Comparison of ENCODE assay signal across 10 cellular contexts in the genomic region with DNA sequence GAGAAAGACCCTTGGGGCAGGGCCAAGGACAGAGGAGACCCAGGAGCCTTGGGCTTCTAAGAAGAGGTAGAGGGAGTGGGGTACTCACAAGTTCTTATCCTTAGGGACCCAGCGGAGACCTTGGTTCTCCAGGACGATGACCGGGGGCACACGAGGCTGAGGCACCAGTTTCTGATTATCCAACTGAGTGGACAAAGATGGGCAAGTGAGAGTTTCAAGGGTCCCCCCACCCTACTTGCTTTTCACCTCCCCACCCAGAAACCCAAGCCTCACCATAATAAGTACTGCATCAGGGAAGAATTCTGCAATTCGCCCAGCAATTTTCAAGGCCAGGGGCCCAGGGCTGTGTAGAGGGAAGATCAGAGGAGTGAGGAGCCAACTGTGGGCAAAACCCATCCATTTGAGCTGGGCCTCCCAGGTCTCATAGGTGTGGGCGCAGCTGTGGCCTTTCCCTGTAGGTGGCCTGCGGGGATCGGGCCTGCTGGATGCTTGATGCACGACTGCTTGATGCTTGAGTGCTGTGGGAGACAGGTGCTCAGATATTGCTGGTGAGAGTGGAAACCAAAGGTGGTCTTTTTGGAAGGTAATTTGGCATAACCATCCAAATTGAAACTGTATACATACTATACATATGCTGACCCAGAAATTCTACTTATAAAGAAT. TPM values are rescaled to one million over a fixed set of nuclear protein-coding genes. Genes with fewer than 3 reads are reported as not detected.
DNase-seq lines count a peak whose midpoint lies in the region; ATAC-seq and TF ChIP-seq lines count a peak whose summit lies in the region.
"Had no signal": no experiment of that assay in that cellular context is flagged by ENCODE, and none has a peak within 500 bp of the region (broad histone marks: within the 10 kb centered on the region; RNA-seq: fewer than 3 reads in every experiment).

No MANE protein-coding gene starts in this region.

- no peak overlapping the region for H3K27ac Mint-ChIP-seq in endothelial cell (ENCODE audit: unreplicated experiment)

- H3K4me3 ChIP-seq in OCI-LY7 (ENCODE audit: low read depth, low read length, poor library complexity, severe bottlenecking) (peak overlapping the region; percentile 85), spleen (peak overlapping the region in 2 of 8 donors; percentile 88 to 98)

- H3K27me3 ChIP-seq in spleen (replicated peaks in 1 of 7), result no peaks in the 10 kb centered on the region

- TF ChIP-seq CTCF in OCI-LY7 (conservative IDR thresholded peaks at IDR 0.05; ENCODE audit: low read length), result no peak
- TF ChIP-seq CTCF in endothelial cell (IDR thresholded peaks at IDR 0.05; ENCODE audit: unreplicated experiment), result no peak
- TF ChIP-seq CTCF in spleen (IDR thresholded peaks at IDR 0.05 in 8 of 11, conservative IDR thresholded peaks at IDR 0.05 in 3 of 11), result no peak

- CTCF ChIA-PET in OCI-LY7 (lab: Charles Lee; ENCODE audit: unreplicated experiment), result no interaction called here

- peaks cover 46% of the 10 kb centered on the region for H3K36me3 ChIP-seq in OCI-LY7 (ENCODE audit: insufficient read depth, low read length)
- H3K36me3 ChIP-seq in spleen, result peaks cover 3 to 55% (median 36%) of the 10 kb centered on the region in 6 donors

- ATAC-seq in GM19351 (IDR thresholded peaks at IDR 0.05; ENCODE audit: unreplicated experiment) (no peak), HG03565 (IDR thresholded peaks at IDR 0.05; ENCODE audit: unreplicated experiment) (no peak), HG03469 (IDR thresholded peaks at IDR 0.05; ENCODE audit: unreplicated experiment) (no peak)

- WGBS in spleen, 5 donors, result 73 to 89% (median 84%) methylated on average over 9 of the region's 9 CpGs

- BruUV-seq in OCI-LY7 (replicated peaks; lab: Mats Ljungman, UMichigan), result TSS peak; percentile 70

- H3K36me3 Mint-ChIP-seq in endothelial cell (ENCODE audit: low read depth, unreplicated experiment), result peaks cover 29% of the 10 kb centered on the region

- H3K4me1 Mint-ChIP-seq in endothelial cell (ENCODE audit: unreplicated experiment), result peaks cover 16% of the 10 kb centered on the region

- peaks cover 25% of the 10 kb centered on the region for H3K79me2 ChIP-seq in OCI-LY7 (ENCODE audit: insufficient read depth, low read depth, low read length)

- no peaks in the 10 kb centered on the region for H3K9me3 Mint-ChIP-seq in endothelial cell (ENCODE audit: unreplicated experiment)
- H3K9me3 Mint-ChIP-seq: CD14-positive monocyte had no signal

- H3K9me3 ChIP-seq in OCI-LY7 (ENCODE audit: low read length), result no peaks in the 10 kb centered on the region
- H3K9me3 ChIP-seq in spleen, result no peaks in the 10 kb centered on the region

- H3K9me2 ChIP-seq in OCI-LY7 (ENCODE audit: insufficient read depth, low read length), result no peaks in the 10 kb centered on the region

- intact Hi-C loops in OCI-LY7 (cut with micrococcal nuclease; ENCODE audit: unreplicated experiment) (no loop called here), spleen (cut with DNase I; ENCODE audit: low total_unique reads) (no loop called here)

- H3K27me3 Mint-ChIP-seq in endothelial cell (ENCODE audit: unreplicated experiment), result peaks cover 11% of the 10 kb centered on the region

- H2AFZ ChIP-seq in OCI-LY7 (ENCODE audit: low read length), result no peak overlapping the region

- 0 out of 2 replicates have a peak, but pooled peaks cover 6% of the 10 kb centered on the region for H4K20me1 ChIP-seq in OCI-LY7 (ENCODE audit: insufficient read depth, low read length)

- TF ChIP-seq POLR2A in spleen (IDR thresholded peaks at IDR 0.05), result no peak

- H3K4me3 Mint-ChIP-seq in endothelial cell (ENCODE audit: unreplicated experiment), result peak overlapping the region; percentile 78
- H3K4me3 Mint-ChIP-seq: CD14-positive monocyte had no signal

- DNase-seq in NCI-H82 (lab: John Stamatoyannopoulos, UW) (peak; percentile 2), NCI-H82 treated with DMSO at 0.1 percent for 48 hours (lab: John Stamatoyannopoulos, UW; ENCODE audit: unreplicated experiment) (no peak), OCI-LY7 (ENCODE audit: low spot score) (no peak), endothelial cell (ENCODE audit: low spot score) (no peak), spleen (peak; percentile 78)
- DNase-seq: NCI-H524 treated with DMSO at 0.1 percent for 48 hours had no signal

- POLR2A ChIA-PET in OCI-LY7 (lab: Charles Lee), result interaction anchor here (2.5 to 4.1 kb wide), 2 partner anchors 24 kb away, joined by 14 to 43 read pairs; partner anchors contain the start of genes DCAF11 and NRL

- peaks cover 42% of the 10 kb centered on the region for H3K4me1 ChIP-seq in OCI-LY7 (ENCODE audit: insufficient read depth, low read length, poor library complexity, severe bottlenecking)
- H3K4me1 ChIP-seq in spleen, result peaks cover 42 to 92% (median 67%) of the 10 kb centered on the region in 6 donors

- H3K27ac ChIP-seq in OCI-LY7 (ENCODE audit: low read depth, low read length, poor library complexity, severe bottlenecking) (no peak overlapping the region), spleen (peak overlapping the region in 5 of 8 donors; percentile 95 to 98 (median 96))

- peak overlapping the region; percentile 89 for H3K4me2 ChIP-seq in OCI-LY7 (ENCODE audit: low read length)

RNA-seq across cellular contexts. Expression of gene EMC9, which starts 2.0 kb away (rescaled TPM):
- 73.2 and 74.8 TPM in 2 replicates for total RNA-seq in OCI-LY7 (2014; rRNA removed; shearing (Covaris generic))
- 72.0 and 72.9 TPM in 2 replicates for total RNA-seq in OCI-LY7 (2022)
- 16.7 TPM for total RNA-seq in endothelial cell (ENCODE audit: unreplicated experiment)
- total RNA-seq in spleen, result 10 to 100 TPM; 17.7 to 27.3 (median 19.9) TPM
- polyA plus RNA-seq in spleen, result 10 to 100 TPM; 25.4 to 50.6 (median 48.5) TPM

RNA-seq across cellular contexts. Expression of gene PSME1, which starts 3.4 kb away (rescaled TPM):
- total RNA-seq in OCI-LY7 (2014; rRNA removed; shearing (Covaris generic)), result 187 and 213 TPM in 2 replicates
- total RNA-seq in OCI-LY7 (2022) (146 and 149 TPM in 2 replicates), endothelial cell (ENCODE audit: unreplicated experiment) (43.6 TPM), spleen (100 to 1,000 TPM; 157 to 303 (median 247) TPM)
- 100 to 1,000 TPM; 349 to 441 (median 364) TPM for polyA plus RNA-seq in spleen

RNA-seq across cellular contexts. Expression of gene PSME2, which starts 7.0 kb away (rescaled TPM):
- 254 and 290 TPM in 2 replicates for total RNA-seq in OCI-LY7 (2014; rRNA removed; shearing (Covaris generic))
- total RNA-seq in OCI-LY7 (2022) (176 and 188 TPM in 2 replicates), endothelial cell (ENCODE audit: unreplicated experiment) (73.6 TPM), spleen (100 to 1,000 TPM in 5 of 7 donors, 10 to 100 TPM in 2; 80.0 to 295 (median 189) TPM)
- 100 to 1,000 TPM; 337 to 509 (median 433) TPM for polyA plus RNA-seq in spleen

RNA-seq across cellular contexts. Expression of gene RNF31, which starts 7.9 kb away (rescaled TPM):
- total RNA-seq in OCI-LY7 (2014; rRNA removed; shearing (Covaris generic)), result 37.8 and 66.1 TPM in 2 replicates
- 57.8 and 58.1 TPM in 2 replicates for total RNA-seq in OCI-LY7 (2022)
- 90.2 TPM for total RNA-seq in endothelial cell (ENCODE audit: unreplicated experiment)
- total RNA-seq in spleen, result 100 to 1,000 TPM in 3 of 7 donors, 10 to 100 TPM in 4; 61.9 to 113 (median 96.9) TPM
- polyA plus RNA-seq in spleen, result 100 to 1,000 TPM in 2 of 3 donors, 10 to 100 TPM in 1; 56.5 to 148 (median 122) TPM

RNA-seq across cellular contexts. Expression of gene FITM1, which starts 8.9 kb away (rescaled TPM):
- total RNA-seq in OCI-LY7 (2014; rRNA removed; shearing (Covaris generic)), result 0.28 TPM in 2 replicates
- total RNA-seq in OCI-LY7 (2022), result 0.97 and 1.4 TPM in 2 replicates
- total RNA-seq in endothelial cell (ENCODE audit: unreplicated experiment), result 0.59 TPM
- 10 to 100 TPM in 2 of 7 donors, 1 to 10 TPM in 5; 3.7 to 12.9 (median 9.0) TPM for total RNA-seq in spleen
- polyA plus RNA-seq in spleen, result 1 to 10 TPM; 4.6 to 9.6 (median 8.3) TPM
- polyA plus RNA-seq: CD14-positive monocyte had no signal

Comparison
In these comparisons a context has a peak if more than half of its experiments do, and no peak if none do; other contexts are left out.
1. DNase-seq: peak in NCI-H82 (single experiment) and spleen (single experiment); none in NCI-H82 treated with DMSO at 0.1 percent for 48 hours (single experiment), OCI-LY7 (single experiment) and endothelial cell (single experiment).